In genomic region chr2:239297142-239298125, GRCh38 we compare ENCODE assay signal across 12 cellular contexts.
DNase-seq lines count a peak whose midpoint lies in the region; ATAC-seq and TF ChIP-seq lines count a peak whose summit lies in the region.
"Had no signal": no experiment of that assay in that cellular context is flagged by ENCODE, and none has a peak within 500 bp of the region (broad histone marks: within the 10 kb centered on the region; RNA-seq: fewer than 3 reads in every experiment).

No MANE protein-coding gene starts in this region.

- 53 to 59% methylated on average over 5 to 9 of the region's 22 CpGs for WGBS in gastroesophageal sphincter (ENCODE audit: low coverage in 1 of 2), 2 donors

- no peak for TF ChIP-seq POLR2A in gastroesophageal sphincter (IDR thresholded peaks at IDR 0.05)

- H3K27ac Mint-ChIP-seq in CD8-positive, alpha-beta memory T cell: peak overlapping the region; percentile 83 to 98 (median 96)
- peak overlapping the region; percentile 99 for H3K27ac Mint-ChIP-seq in T-helper 2 cell treated with Interferon-gamma antibody and Interleukin-4, amounts not matched to agents 5 μg/mL and 100 μg/mL, for 36 hours

- POLR2A ChIA-PET in CD8-positive, alpha-beta memory T cell (lab: Charles Lee): interaction anchor here (1.0 to 2.1 kb wide), 3 partner anchors 9 to 104 kb away, joined by 3 to 10 read pairs (median 6); partner anchors contain the start of gene HDAC4

- H3K4me1 ChIP-seq in CD8-positive, alpha-beta memory T cell (ENCODE audit: insufficient read depth, low read length): peaks cover 65% of the 10 kb centered on the region
- H3K4me1 ChIP-seq in gastroesophageal sphincter: peaks cover 0 to 98% (median 60%) of the 10 kb centered on the region in 3 donors

- no peak for TF ChIP-seq EP300 in gastroesophageal sphincter (IDR thresholded peaks at IDR 0.05)

- intact Hi-C loops in posterior vena cava (cut with DNase I): loop anchor here in 1 of 2 donors (10.0 kb wide), 1 partner anchor 263 kb away; no protein-coding TSS in a partner anchor

- DNase-seq in CD8-positive, alpha-beta memory T cell: peak in 2 of 5 donors; percentile 45 to 48
- DNase-seq in T-helper 2 cell treated with Interferon-gamma antibody and Interleukin-4, amounts not matched to agents 5 μg/mL and 100 μg/mL, for 36 hours (ENCODE audit: low spot score): no peak
- peak; percentile 70 for DNase-seq in posterior vena cava (ENCODE audit: low spot score)
- DNase-seq in HCEC 1CT: no peak
- no peak for DNase-seq in NCI-H2227 (lab: John Stamatoyannopoulos, UW; ENCODE audit: unreplicated experiment)
- DNase-seq: cortex of kidney, DMS 273 treated with DMSO at 0.1 percent for 48 hours, NCI-H345, SHP77 treated with DMSO at 0.1 percent for 48 hours had no signal

- no peaks in the 10 kb centered on the region for H3K36me3 ChIP-seq in CD8-positive, alpha-beta memory T cell (ENCODE audit: insufficient read depth, low read length)
- H3K36me3 ChIP-seq in gastroesophageal sphincter: no peaks in the 10 kb centered on the region

- CTCF ChIA-PET in CD8-positive, alpha-beta memory T cell (lab: Charles Lee): interaction anchor here (0.6 to 4.5 kb wide), 7 partner anchors 8 to 101 kb away, joined by 3 to 27 read pairs (median 4); no protein-coding TSS in a partner anchor

- peaks cover 0 to 1% of the 10 kb centered on the region in 2 donors for H3K27me3 Mint-ChIP-seq in CD8-positive, alpha-beta memory T cell
- no peaks in the 10 kb centered on the region for H3K27me3 Mint-ChIP-seq in T-helper 2 cell treated with Interferon-gamma antibody and Interleukin-4, amounts not matched to agents 5 μg/mL and 100 μg/mL, for 36 hours (ENCODE audit: low read depth)

- no peaks in the 10 kb centered on the region for H3K27me3 ChIP-seq in CD8-positive, alpha-beta memory T cell (ENCODE audit: insufficient read depth, low read length, poor library complexity, severe bottlenecking)
- H3K27me3 ChIP-seq in gastroesophageal sphincter: no peaks in the 10 kb centered on the region

- H3K36me3 Mint-ChIP-seq in CD8-positive, alpha-beta memory T cell: peaks cover 0 to 3% (median 0%) of the 10 kb centered on the region in 3 donors
- peaks cover 11% of the 10 kb centered on the region for H3K36me3 Mint-ChIP-seq in T-helper 2 cell treated with Interferon-gamma antibody and Interleukin-4, amounts not matched to agents 5 μg/mL and 100 μg/mL, for 36 hours (ENCODE audit: low read depth)

- H3K27ac ChIP-seq in CD8-positive, alpha-beta memory T cell (ENCODE audit: low read depth, low read length): peak overlapping the region; percentile 48
- H3K27ac ChIP-seq in gastroesophageal sphincter: peak overlapping the region in 3 of 4 donors; percentile 64 to 72 (median 69)

- H3K4me1 Mint-ChIP-seq in CD8-positive, alpha-beta memory T cell: peaks cover 52 to 74% (median 57%) of the 10 kb centered on the region in 3 donors
- peaks cover 59% of the 10 kb centered on the region for H3K4me1 Mint-ChIP-seq in T-helper 2 cell treated with Interferon-gamma antibody and Interleukin-4, amounts not matched to agents 5 μg/mL and 100 μg/mL, for 36 hours (ENCODE audit: low read depth)

- no peak for TF ChIP-seq CTCF in gastroesophageal sphincter (IDR thresholded peaks at IDR 0.05)

- H3K9me3 ChIP-seq in CD8-positive, alpha-beta memory T cell (ENCODE audit: low read length): no peaks in the 10 kb centered on the region
- no peaks in the 10 kb centered on the region for H3K9me3 ChIP-seq in gastroesophageal sphincter

- ATAC-seq in gastroesophageal sphincter: no peak
- no peak for ATAC-seq in HG03354 (IDR thresholded peaks at IDR 0.05; ENCODE audit: poor library complexity, severe bottlenecking, unreplicated experiment)
- ATAC-seq in HG03520 (IDR thresholded peaks at IDR 0.05; ENCODE audit: unreplicated experiment): no peak

- H3K4me3 ChIP-seq in CD8-positive, alpha-beta memory T cell (ENCODE audit: low read length): peak overlapping the region; percentile 86
- H3K4me3 ChIP-seq in gastroesophageal sphincter: peak overlapping the region in 1 of 2 donors; percentile 6

- H3K9me3 Mint-ChIP-seq in CD8-positive, alpha-beta memory T cell: no peaks in the 10 kb centered on the region
- no peaks in the 10 kb centered on the region for H3K9me3 Mint-ChIP-seq in T-helper 2 cell treated with Interferon-gamma antibody and Interleukin-4, amounts not matched to agents 5 μg/mL and 100 μg/mL, for 36 hours

- peak overlapping the region; percentile 73 to 92 (median 88) for H3K4me3 Mint-ChIP-seq in CD8-positive, alpha-beta memory T cell
- H3K4me3 Mint-ChIP-seq in T-helper 2 cell treated with Interferon-gamma antibody and Interleukin-4, amounts not matched to agents 5 μg/mL and 100 μg/mL, for 36 hours: peak overlapping the region; percentile 97
